ENCODE assay signal across 13 cellular contexts in genomic region chr2:88601302-88601701, GRCh38. TPM values are rescaled to one million over a fixed set of nuclear protein-coding genes. Genes with fewer than 3 reads are reported as not detected.
A peak's percentile ranks its signal among the peaks of the same experiment; 100 is the strongest.
DNase-seq lines count a peak whose midpoint lies in the region; ATAC-seq and TF ChIP-seq lines count a peak whose summit lies in the region.
"Had no signal": no experiment of that assay in that cellular context is flagged by ENCODE, and none has a peak within 500 bp of the region (broad histone marks: within the 10 kb centered on the region; RNA-seq: fewer than 3 reads in every experiment).

No MANE protein-coding gene starts in this region.

- H3K36me3 ChIP-seq in BLaER1 treated with 17β-estradiol and CSF1 and Interleukin-3, amounts not matched to agents 10 nM and 100 nM, result peaks cover 0 to 27% (median 4%) of the 10 kb centered on the region in 11 experiments; a peak in 11 of 22 replicates
- H3K36me3 ChIP-seq in mesenchymal stem cell (ENCODE audit: control insufficient read depth in 1 of 2, insufficient read depth in 2 of 2, low read depth in 1 of 2, low read length in 2 of 2), result no peaks in the 10 kb centered on the region
- H3K36me3 ChIP-seq: right lobe of liver had no signal

- WGBS in mesenchymal stem cell, result 89% methylated on average over 2 of the region's 2 CpGs

- H3K4me1 ChIP-seq in BLaER1 treated with 17β-estradiol and CSF1 and Interleukin-3, amounts not matched to agents 10 nM and 100 nM, result peaks cover 44 to 100% (median 81%) of the 10 kb centered on the region in 10 experiments
- H3K4me1 ChIP-seq in mesenchymal stem cell (ENCODE audit: control insufficient read depth, insufficient read depth, low read depth, low read length), result peaks cover 3% of the 10 kb centered on the region

- peak overlapping the region; percentile 92 for H2AK5ac ChIP-seq in mesenchymal stem cell (ENCODE audit: low read length, severe bottlenecking)

- H3K27ac ChIP-seq in BLaER1 treated with 17β-estradiol and CSF1 and Interleukin-3, amounts not matched to agents 10 nM and 100 nM, result peak overlapping the region in 5 of 11 experiments; percentile 0 to 72 (median 52); a peak in 8 of 22 replicates
- H3K27ac ChIP-seq in mesenchymal stem cell (ENCODE audit: low read length, poor library complexity, severe bottlenecking), result peak overlapping the region; percentile 12
- H3K27ac ChIP-seq: RWPE1 had no signal

- ATAC-seq in GM18873 (IDR thresholded peaks at IDR 0.05; ENCODE audit: low FRiP score, unreplicated experiment) (no peak), esophagus mucosa (no peak)

- H2AFZ ChIP-seq in mesenchymal stem cell (ENCODE audit: low read depth, low read length), result no peak overlapping the region

- H2BK15ac ChIP-seq in mesenchymal stem cell (ENCODE audit: low read depth, poor library complexity, severe bottlenecking), result no peak overlapping the region

- H2BK12ac ChIP-seq in mesenchymal stem cell (ENCODE audit: low read length in 2 of 2), result no peak overlapping the region

- H3K4ac ChIP-seq in mesenchymal stem cell (ENCODE audit: low read depth in 1 of 2, low read length in 2 of 2), result no peak overlapping the region

- no peak for TF ChIP-seq CTCF in cardiac fibroblast (IDR thresholded peaks at IDR 0.05; ENCODE audit: low read depth, low read length)

- no peaks in the 10 kb centered on the region for H3K27me3 ChIP-seq in BLaER1 treated with 17β-estradiol and CSF1 and Interleukin-3, amounts not matched to agents 10 nM and 100 nM
- no peaks in the 10 kb centered on the region for H3K27me3 ChIP-seq in mesenchymal stem cell (ENCODE audit: control insufficient read depth in 1 of 2, insufficient read depth in 1 of 2, low read length in 2 of 2)
- H3K27me3 ChIP-seq: right lobe of liver had no signal

- peak overlapping the region in 1 of 11 experiments; percentile 56; a peak in 2 of 22 replicates for H3K9ac ChIP-seq in BLaER1 treated with 17β-estradiol and CSF1 and Interleukin-3, amounts not matched to agents 10 nM and 100 nM
- peak overlapping the region; percentile 71 for H3K9ac ChIP-seq in mesenchymal stem cell (ENCODE audit: low read length)

- no peak overlapping the region for H3K23ac ChIP-seq in mesenchymal stem cell (ENCODE audit: low read length in 2 of 2)

- DNase-seq in NCI-H2171 (lab: John Stamatoyannopoulos, UW), result peak; percentile 10
- peak; percentile 35 to 83 for DNase-seq in cardiac fibroblast (ENCODE audit: low read depth in 2 of 2)
- no peak for DNase-seq in mesenchymal stem cell
- no peak for DNase-seq in NCI-H1694 (lab: John Stamatoyannopoulos, UW)
- DNase-seq in SIG-M5 (lab: John Stamatoyannopoulos, UW), result no peak
- DNase-seq: caudate nucleus; NCI-H1436 treated with DMSO at 0.1 percent for 48 hours; right lobe of liver; stimulated activated CD8-positive, alpha-beta memory T cell treated with anti-CD3 and anti-CD28 coated beads, Interleukin-4, amount 100 ng/mL, for 48 hours had no signal

- no peak overlapping the region for H2BK5ac ChIP-seq in mesenchymal stem cell (ENCODE audit: low read depth, low read length, poor library complexity, severe bottlenecking)

- H3K79me1 ChIP-seq in mesenchymal stem cell (replicated peaks; ENCODE audit: low read length, poor library complexity, severe bottlenecking), result peaks cover 7% of the 10 kb centered on the region

- no peak overlapping the region for H4K91ac ChIP-seq in mesenchymal stem cell (ENCODE audit: low read length)

- no peak overlapping the region for H2BK120ac ChIP-seq in mesenchymal stem cell (ENCODE audit: low read depth, low read length)

- H3K14ac ChIP-seq in mesenchymal stem cell (ENCODE audit: low read length in 2 of 2), result no peak overlapping the region

- H3K18ac ChIP-seq in mesenchymal stem cell (ENCODE audit: low read depth in 1 of 2, low read length in 2 of 2), result no peak overlapping the region

- peaks cover 0 to 22% (median 0%) of the 10 kb centered on the region in 11 experiments; a peak in 2 of 22 replicates for H4K20me1 ChIP-seq in BLaER1 treated with 17β-estradiol and CSF1 and Interleukin-3, amounts not matched to agents 10 nM and 100 nM

- H3K4me3 ChIP-seq in BLaER1 treated with 17β-estradiol and CSF1 and Interleukin-3, amounts not matched to agents 10 nM and 100 nM, result no peak overlapping the region
- H3K4me3 ChIP-seq in cardiac fibroblast (replicated peaks in 1 of 2; ENCODE audit: low read depth in 2 of 2, low read length in 2 of 2) (no peak overlapping the region), mesenchymal stem cell (ENCODE audit: insufficient read depth in 1 of 2, low read depth in 1 of 2, low read length in 2 of 2) (no peak overlapping the region)
- H3K4me3 ChIP-seq: right lobe of liver had no signal

- peak overlapping the region; percentile 35 to 92 (median 62); a peak in 20 of 22 replicates for H3K4me2 ChIP-seq in BLaER1 treated with 17β-estradiol and CSF1 and Interleukin-3, amounts not matched to agents 10 nM and 100 nM
- no peak overlapping the region for H3K4me2 ChIP-seq in mesenchymal stem cell (ENCODE audit: low read length, poor library complexity, severe bottlenecking)

- peaks cover 0 to 9% (median 0%) of the 10 kb centered on the region in 11 experiments; a peak in 3 of 22 replicates for H3K9me3 ChIP-seq in BLaER1 treated with 17β-estradiol and CSF1 and Interleukin-3, amounts not matched to agents 10 nM and 100 nM (replicated peaks in 1 of 11)
- H3K9me3 ChIP-seq in mesenchymal stem cell (ENCODE audit: control insufficient read depth, low read length), result no peaks in the 10 kb centered on the region
- H3K9me3 ChIP-seq: right lobe of liver had no signal

- H4K8ac ChIP-seq in mesenchymal stem cell (ENCODE audit: low read length), result no peak overlapping the region

RNA-seq across cellular contexts. Expression of gene EIF2AK3, which starts 26.0 kb away (rescaled TPM):
- polyA plus RNA-seq in mesenchymal stem cell (2013, experiment 1 of 2), result 12.2 TPM
- polyA plus RNA-seq in mesenchymal stem cell (2013, experiment 2 of 2), result 14.6 TPM
- 6.2 TPM for total RNA-seq in esophagus mucosa

Comparison
In these comparisons a context has a peak if more than half of its experiments do, and no peak if none do; other contexts are left out.
1. DNase-seq: peak in NCI-H2171 (single experiment) and cardiac fibroblast (2 of 2); none in mesenchymal stem cell (single experiment), NCI-H1694 (single experiment) and SIG-M5 (single experiment).